22 cellular contexts compared by ENCODE assay signal in genomic region chr10:46239247-46239646, GRCh38. TPM values are rescaled to one million over a fixed set of nuclear protein-coding genes. Genes with fewer than 3 reads are reported as not detected.
DNase-seq lines count a peak whose midpoint lies in the region; ATAC-seq lines count a peak whose summit lies in the region.
"Had no signal": no experiment of that assay in that cellular context is flagged by ENCODE, and none has a peak within 500 bp of the region (broad histone marks: within the 10 kb centered on the region; RNA-seq: fewer than 3 reads in every experiment).

No MANE protein-coding gene starts in this region.

- peaks cover 12% of the 10 kb centered on the region for H3K27me3 Mint-ChIP-seq in stimulated activated memory B cell treated with anti-CD40 and anti-IgM and Interleukin-4, amounts not matched to agents 10 μg/mL and 1 μg/mL and 100 μg/mL, for 72 hours
- H3K27me3 Mint-ChIP-seq: T-helper 17 cell had no signal

- peaks cover 18% of the 10 kb centered on the region for H3K9me3 Mint-ChIP-seq in stimulated activated memory B cell treated with anti-CD40 and anti-IgM and Interleukin-4, amounts not matched to agents 10 μg/mL and 1 μg/mL and 100 μg/mL, for 72 hours

- peak; percentile 41 to 59 for ATAC-seq in activated CD4-positive, CD25-positive, alpha-beta regulatory T cell treated with anti-CD3 and anti-CD28 coated beads, Interleukin-2, amount 50 U/mL, for 24 hours
- ATAC-seq in GM21526 (IDR thresholded peaks at IDR 0.05; ENCODE audit: low FRiP score, unreplicated experiment), result peak; percentile 76
- ATAC-seq in HG03469 (IDR thresholded peaks at IDR 0.05; ENCODE audit: unreplicated experiment), result peak; percentile 65
- no peak for ATAC-seq in stimulated activated memory B cell treated with anti-CD40 and anti-IgM and Interleukin-4, amounts not matched to agents 10 μg/mL and 1 μg/mL and 100 μg/mL, for 72 hours
- ATAC-seq: heart right ventricle, lower lobe of right lung, T-helper 17 cell had no signal

- H3K4me3 Mint-ChIP-seq in stimulated activated memory B cell treated with anti-CD40 and anti-IgM and Interleukin-4, amounts not matched to agents 10 μg/mL and 1 μg/mL and 100 μg/mL, for 72 hours, result no peak overlapping the region
- H3K4me3 Mint-ChIP-seq: immature natural killer cell, T-helper 17 cell had no signal

- no peak for DNase-seq in activated CD4-positive, CD25-positive, alpha-beta regulatory T cell (lab: John Stamatoyannopoulos, UW)
- DNase-seq in fibroblast of peridontal ligament (ENCODE audit: extremely low read depth) (peak; percentile 5), SK-N-DZ (ENCODE audit: low spot score) (no peak), SHP77 treated with DMSO at 0.1 percent for 48 hours (lab: John Stamatoyannopoulos, UW) (no peak)
- DNase-seq: activated effector memory CD4-positive, alpha-beta T cell treated with Interleukin-2 at 50 U/mL for 16 hours; amniotic stem cell; central memory CD4-positive, alpha-beta T cell; GF-D8; heart right ventricle; immature natural killer cell; lower lobe of right lung; MG63; NCI-H1930; NCI-H524; retina; stimulated activated CD4-positive, alpha-beta T cell treated with anti-CD3 and anti-CD28 coated beads, Interleukin-12 subunit alpha, Interleukin-12 subunit beta, amount 100 ng/mL, for 4 hours; T-helper 17 cell; transverse colon had no signal

- H3K27ac Mint-ChIP-seq in stimulated activated memory B cell treated with anti-CD40 and anti-IgM and Interleukin-4, amounts not matched to agents 10 μg/mL and 1 μg/mL and 100 μg/mL, for 72 hours, result no peak overlapping the region
- H3K27ac Mint-ChIP-seq: immature natural killer cell, T-helper 17 cell had no signal

- H3K4me1 Mint-ChIP-seq in stimulated activated memory B cell treated with anti-CD40 and anti-IgM and Interleukin-4, amounts not matched to agents 10 μg/mL and 1 μg/mL and 100 μg/mL, for 72 hours, result no peaks in the 10 kb centered on the region

- H3K36me3 Mint-ChIP-seq in stimulated activated memory B cell treated with anti-CD40 and anti-IgM and Interleukin-4, amounts not matched to agents 10 μg/mL and 1 μg/mL and 100 μg/mL, for 72 hours, result peaks cover 42% of the 10 kb centered on the region
- H3K36me3 Mint-ChIP-seq: immature natural killer cell had no signal

RNA-seq across cellular contexts. Expression of gene ANTXRL, which starts 47.5 kb away (rescaled TPM):
- not detected in 2 replicates for polyA plus RNA-seq in SK-N-DZ (2014; cell fraction: cytosol; rRNA removed)
- not detected in 2 replicates for polyA plus RNA-seq in SK-N-DZ (2014; cell fraction: nucleus; rRNA removed)
- polyA plus RNA-seq: immature natural killer cell had no signal
